ENCODE assay signal across 22 cellular contexts in the genomic region with DNA sequence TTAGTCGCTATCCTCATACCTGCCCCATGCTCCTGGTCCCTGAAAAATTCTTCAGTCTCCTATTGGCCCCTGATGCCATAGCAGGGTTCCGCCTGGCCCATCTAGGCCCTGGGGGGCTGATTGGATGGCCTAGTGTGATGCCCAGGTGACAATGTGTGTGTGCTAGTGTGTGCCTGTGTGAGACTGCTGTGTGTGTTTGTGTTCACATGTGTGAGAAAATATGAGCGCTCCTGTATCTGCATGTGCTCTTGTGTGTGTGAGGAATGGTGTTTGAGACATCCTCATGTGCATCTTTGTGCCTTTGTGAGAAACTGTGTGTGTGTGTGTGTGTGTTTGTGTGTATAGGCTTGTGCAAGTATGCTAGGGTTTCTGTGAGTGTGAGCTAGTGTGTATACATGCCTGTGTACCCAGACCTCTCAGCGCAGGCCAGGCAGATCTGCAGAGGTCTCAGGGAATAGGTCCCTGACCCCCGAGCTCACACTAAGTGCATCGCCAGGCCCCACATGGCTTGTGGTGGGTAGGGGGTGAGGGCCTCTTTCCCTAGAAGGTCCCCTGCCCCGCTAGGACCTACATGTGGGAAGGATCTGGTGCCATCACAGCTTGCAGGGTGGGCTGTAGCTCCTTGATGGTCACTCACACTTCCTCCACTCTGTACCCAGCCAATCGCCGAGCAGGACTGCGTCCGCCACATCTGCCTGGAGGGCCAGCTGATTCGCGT.
DNase-seq lines count a peak whose midpoint lies in the region; ATAC-seq, FAIRE-seq and TF ChIP-seq lines count a peak whose summit lies in the region.
"Had no signal": no experiment of that assay in that cellular context is flagged by ENCODE, and none has a peak within 500 bp of the region (broad histone marks: within the 10 kb centered on the region; RNA-seq: fewer than 3 reads in every experiment).

No MANE protein-coding gene starts in this region.

- intact Hi-C loops in activated CD4-positive, alpha-beta memory T cell treated with anti-CD3 and anti-CD28 coated beads for 36 hours (cut with micrococcal nuclease) = no loop called here

- H3K4me3 ChIP-seq in lung = no peak overlapping the region
- H3K4me3 ChIP-seq in MG63 = no peak overlapping the region
- H3K4me3 ChIP-seq: SJSA1 had no signal

- H3K27me3 Mint-ChIP-seq in activated CD4-positive, alpha-beta memory T cell treated with anti-CD3 and anti-CD28 coated beads for 36 hours = peaks cover 7% of the 10 kb centered on the region
- H3K27me3 Mint-ChIP-seq in activated CD4-positive, alpha-beta memory T cell treated with anti-CD3 and anti-CD28 coated beads, Interleukin-2, amount 10 ng/mL, durations not matched to agents 7 days and 5 days = peaks cover 10% of the 10 kb centered on the region
- H3K27me3 Mint-ChIP-seq in effector memory CD8-positive, alpha-beta T cell = peaks cover 51 to 61% of the 10 kb centered on the region in 2 donors

- 86 to 87% methylated on average over 10 to 13 of the region's 13 CpGs for WGBS in lung, 2 donors

- no peak overlapping the region for H3K27ac ChIP-seq in lung (ENCODE audit: low read depth in 1 of 2, low read length in 1 of 2)
- H3K27ac ChIP-seq: SJSA1 had no signal

- H3K36me3 ChIP-seq in lung (ENCODE audit: control insufficient read depth in 2 of 2, insufficient read depth in 2 of 2, low read length in 2 of 2) (no peaks in the 10 kb centered on the region), MG63 (no peaks in the 10 kb centered on the region)
- H3K36me3 ChIP-seq: SJSA1 had no signal

- no peak for ATAC-seq in lung (ENCODE audit: insufficient read depth, low FRiP score)
- ATAC-seq in effector memory CD8-positive, alpha-beta T cell (replicated peaks) = no peak
- ATAC-seq: CD8-positive, alpha-beta T cell; Right ventricle myocardium inferior had no signal

- H3K27ac Mint-ChIP-seq in activated CD4-positive, alpha-beta memory T cell treated with anti-CD3 and anti-CD28 coated beads for 36 hours = no peak overlapping the region
- H3K27ac Mint-ChIP-seq in activated CD4-positive, alpha-beta memory T cell treated with anti-CD3 and anti-CD28 coated beads, Interleukin-2, amount 10 ng/mL, durations not matched to agents 7 days and 5 days = no peak overlapping the region
- no peak overlapping the region for H3K27ac Mint-ChIP-seq in effector memory CD8-positive, alpha-beta T cell
- H3K27ac Mint-ChIP-seq: CD8-positive, alpha-beta T cell; IgD-negative memory B cell had no signal

- no peaks in the 10 kb centered on the region for H3K9me3 Mint-ChIP-seq in activated CD4-positive, alpha-beta memory T cell treated with anti-CD3 and anti-CD28 coated beads for 36 hours
- H3K9me3 Mint-ChIP-seq in activated CD4-positive, alpha-beta memory T cell treated with anti-CD3 and anti-CD28 coated beads, Interleukin-2, amount 10 ng/mL, durations not matched to agents 7 days and 5 days = no peaks in the 10 kb centered on the region
- no peaks in the 10 kb centered on the region for H3K9me3 Mint-ChIP-seq in effector memory CD8-positive, alpha-beta T cell
- H3K9me3 Mint-ChIP-seq: CD8-positive, alpha-beta T cell; IgD-negative memory B cell had no signal

- FAIRE-seq in HTR-8/SVneo (lab: Jason Lieb, UNC) = peak; percentile 36
- FAIRE-seq: G401.6, GM19239, RCC 7860 had no signal

- H3K4me3 Mint-ChIP-seq in activated CD4-positive, alpha-beta memory T cell treated with anti-CD3 and anti-CD28 coated beads for 36 hours = no peak overlapping the region
- no peak overlapping the region for H3K4me3 Mint-ChIP-seq in activated CD4-positive, alpha-beta memory T cell treated with anti-CD3 and anti-CD28 coated beads, Interleukin-2, amount 10 ng/mL, durations not matched to agents 7 days and 5 days
- no peak overlapping the region for H3K4me3 Mint-ChIP-seq in effector memory CD8-positive, alpha-beta T cell
- H3K4me3 Mint-ChIP-seq: CD8-positive, alpha-beta T cell had no signal

- no peaks in the 10 kb centered on the region for H3K4me1 ChIP-seq in lung (ENCODE audit: control insufficient read depth in 2 of 2, insufficient read depth in 2 of 2, low read length in 2 of 2)
- H3K4me1 ChIP-seq: SJSA1 had no signal

- peak; percentile 4 for DNase-seq in activated CD4-positive, alpha-beta memory T cell treated with anti-CD3 and anti-CD28 coated beads for 36 hours
- no peak for DNase-seq in activated CD4-positive, alpha-beta memory T cell treated with anti-CD3 and anti-CD28 coated beads, Interleukin-2, amount 10 ng/mL, durations not matched to agents 7 days and 5 days
- DNase-seq in HTR-8/SVneo (ENCODE audit: insufficient read length, low spot score) (no peak), lung (ENCODE audit: low spot score) (peak; percentile 24), MG63 (no peak)
- peak; percentile 10 for DNase-seq in stimulated activated CD8-positive, alpha-beta memory T cell treated with anti-CD3 and anti-CD28 coated beads, Interleukin-4, amount 100 ng/mL, for 48 hours
- no peak for DNase-seq in effector memory CD8-positive, alpha-beta T cell
- DNase-seq: AML-193; CD8-positive, alpha-beta T cell; DMS153; GOT3; NCI-H1694; NCI-H2081; NCI-H2171; NCI-H524 treated with DMSO at 0.1 percent for 48 hours; NCI-H82 had no signal

- POLR2A ChIA-PET in activated CD4-positive, alpha-beta memory T cell treated with anti-CD3 and anti-CD28 coated beads for 36 hours (lab: Charles Lee) = no interaction called here
- POLR2A ChIA-PET in activated CD4-positive, alpha-beta memory T cell treated with anti-CD3 and anti-CD28 coated beads, Interleukin-2, amount 10 ng/mL, durations not matched to agents 7 days and 5 days (lab: Charles Lee) = no interaction called here

- CTCF ChIA-PET in activated CD4-positive, alpha-beta memory T cell treated with anti-CD3 and anti-CD28 coated beads for 36 hours (lab: Charles Lee) = interaction anchor here (0.8 kb wide), 1 partner anchor 13 kb away, joined by 3 read pairs; no protein-coding TSS in a partner anchor
- CTCF ChIA-PET in activated CD4-positive, alpha-beta memory T cell treated with anti-CD3 and anti-CD28 coated beads, Interleukin-2, amount 10 ng/mL, durations not matched to agents 7 days and 5 days (lab: Charles Lee) = no interaction called here

- TF ChIP-seq CTCF in lung (IDR thresholded peaks at IDR 0.05; ENCODE audit: control extremely low read depth, extremely low read depth) = no peak

- H3K4me1 Mint-ChIP-seq in activated CD4-positive, alpha-beta memory T cell treated with anti-CD3 and anti-CD28 coated beads for 36 hours (ENCODE audit: low read depth) = no peaks in the 10 kb centered on the region
- H3K4me1 Mint-ChIP-seq in activated CD4-positive, alpha-beta memory T cell treated with anti-CD3 and anti-CD28 coated beads, Interleukin-2, amount 10 ng/mL, durations not matched to agents 7 days and 5 days = no peaks in the 10 kb centered on the region
- H3K4me1 Mint-ChIP-seq in effector memory CD8-positive, alpha-beta T cell (ENCODE audit: low read depth in 2 of 2) = peaks cover 0 to 2% of the 10 kb centered on the region in 2 donors
- H3K4me1 Mint-ChIP-seq: IgD-negative memory B cell had no signal

- H3K27me3 ChIP-seq in lung (ENCODE audit: control insufficient read depth, insufficient read depth) (no peaks in the 10 kb centered on the region), MG63 (peaks cover 2% of the 10 kb centered on the region; the same call in 1 of the 2 replicates)

- H3K36me3 Mint-ChIP-seq in activated CD4-positive, alpha-beta memory T cell treated with anti-CD3 and anti-CD28 coated beads for 36 hours = no peaks in the 10 kb centered on the region
- H3K36me3 Mint-ChIP-seq in activated CD4-positive, alpha-beta memory T cell treated with anti-CD3 and anti-CD28 coated beads, Interleukin-2, amount 10 ng/mL, durations not matched to agents 7 days and 5 days (ENCODE audit: low read depth) = no peaks in the 10 kb centered on the region
- H3K36me3 Mint-ChIP-seq in effector memory CD8-positive, alpha-beta T cell (ENCODE audit: insufficient read depth) = peaks cover 3% of the 10 kb centered on the region
- H3K36me3 Mint-ChIP-seq: CD8-positive, alpha-beta T cell; IgD-negative memory B cell had no signal

- no peaks in the 10 kb centered on the region for H3K9me3 ChIP-seq in lung (ENCODE audit: control insufficient read depth in 2 of 2, insufficient read depth in 1 of 2, low read length in 1 of 2)
- no peaks in the 10 kb centered on the region for H3K9me3 ChIP-seq in MG63
- H3K9me3 ChIP-seq: SJSA1 had no signal

Comparison
In these comparisons a context has a peak if more than half of its experiments do, and no peak if none do; other contexts are left out.
1. DNase-seq: peak in activated CD4-positive, alpha-beta memory T cell treated with anti-CD3 and anti-CD28 coated beads for 36 hours (single experiment), lung (single experiment) and stimulated activated CD8-positive, alpha-beta memory T cell treated with anti-CD3 and anti-CD28 coated beads, Interleukin-4, amount 100 ng/mL, for 48 hours (single experiment); none in activated CD4-positive, alpha-beta memory T cell treated with anti-CD3 and anti-CD28 coated beads, Interleukin-2, amount 10 ng/mL, durations not matched to agents 7 days and 5 days (single experiment), HTR-8/SVneo (single experiment), MG63 (single experiment) and effector memory CD8-positive, alpha-beta T cell (0 of 3).